10 cellular contexts compared by ENCODE assay signal in genomic region chr2:112692914-112693313, GRCh38. TPM values are rescaled to one million over a fixed set of nuclear protein-coding genes. Genes with fewer than 3 reads are reported as not detected.
DNase-seq lines count a peak whose midpoint lies in the region; ATAC-seq and TF ChIP-seq lines count a peak whose summit lies in the region.
"Had no signal": no experiment of that assay in that cellular context is flagged by ENCODE, and none has a peak within 500 bp of the region (broad histone marks: within the 10 kb centered on the region; RNA-seq: fewer than 3 reads in every experiment).

No MANE protein-coding gene starts in this region.

- DNase-seq in HFFc6 (no peak), esophagus squamous epithelium (lab: John Stamatoyannopoulos, UW) (no peak), NCI-H1694 treated with DMSO at 0.1 percent for 48 hours (lab: John Stamatoyannopoulos, UW) (no peak), NCI-H774 (lab: John Stamatoyannopoulos, UW) (no peak)
- DNase-seq in activated CD4-positive, alpha-beta T cell treated with anti-CD3 and anti-CD28 coated beads, Interleukin-2, amount 10 ng/mL, durations not matched to agents 24 days and 14 days, result no peak
- DNase-seq in stimulated activated CD8-positive, alpha-beta memory T cell treated with anti-CD3 and anti-CD28 coated beads, Interleukin-12 subunit alpha, Interleukin-12 subunit beta, amount 100 ng/mL, for 24 hours (ENCODE audit: extremely low read depth), result peak; percentile 9
- DNase-seq in activated CD4-positive, CD25-positive, alpha-beta regulatory T cell treated with anti-CD3 and anti-CD28 coated beads, Interleukin-2, amount 50 U/mL, for 72 hours, result no peak

- peak overlapping the region; percentile 98 for H3K27ac Mint-ChIP-seq in HFFc6
- H3K27ac Mint-ChIP-seq in activated CD4-positive, alpha-beta T cell treated with anti-CD3 and anti-CD28 coated beads, Interleukin-2, amount 10 ng/mL, durations not matched to agents 24 days and 14 days, result peak overlapping the region; percentile 80

- no peaks in the 10 kb centered on the region; the same call in 1 of the 2 replicates for H3K27me3 Mint-ChIP-seq in HFFc6 (ENCODE audit: insufficient read depth)
- no peaks in the 10 kb centered on the region for H3K27me3 Mint-ChIP-seq in activated CD4-positive, alpha-beta T cell treated with anti-CD3 and anti-CD28 coated beads, Interleukin-2, amount 10 ng/mL, durations not matched to agents 24 days and 14 days

- no peaks in the 10 kb centered on the region for H3K9me3 Mint-ChIP-seq in HFFc6
- H3K9me3 Mint-ChIP-seq in activated CD4-positive, alpha-beta T cell treated with anti-CD3 and anti-CD28 coated beads, Interleukin-2, amount 10 ng/mL, durations not matched to agents 24 days and 14 days, result no peaks in the 10 kb centered on the region

- no peak for TF ChIP-seq POLR2A in esophagus squamous epithelium (IDR thresholded peaks at IDR 0.05)

- whole genome bisulfite sequencing in esophagus squamous epithelium, 2 donors, result 33 to 60% methylated on average over 1 of the region's 1 CpG

- peak overlapping the region; percentile 30 to 72 (median 62) for H3K27ac ChIP-seq in esophagus squamous epithelium

- TF ChIP-seq CTCF in HFFc6 (IDR thresholded peaks at IDR 0.05), result no peak
- TF ChIP-seq CTCF in esophagus squamous epithelium (IDR thresholded peaks at IDR 0.05), result no peak

- H3K4me3 Mint-ChIP-seq in HFFc6, result peak overlapping the region; percentile 60
- peak overlapping the region; percentile 50 for H3K4me3 Mint-ChIP-seq in activated CD4-positive, alpha-beta T cell treated with anti-CD3 and anti-CD28 coated beads, Interleukin-2, amount 10 ng/mL, durations not matched to agents 24 days and 14 days

- intact Hi-C loops in activated CD4-positive, alpha-beta T cell treated with anti-CD3 and anti-CD28 coated beads, Interleukin-2, amount 10 ng/mL, durations not matched to agents 24 days and 14 days (cut with micrococcal nuclease), result loop anchor here (1.0 to 2.0 kb wide), 7 partner anchors 13 to 108 kb away; partner anchors contain the start of gene CHCHD5
- intact Hi-C loops in esophagus squamous epithelium (cut with DNase I), result no loop called here

- no peaks in the 10 kb centered on the region for H3K27me3 ChIP-seq in esophagus squamous epithelium

- no peak overlapping the region for H3K4me3 ChIP-seq in esophagus squamous epithelium

- H3K4me1 ChIP-seq in esophagus squamous epithelium, result peaks cover 4 to 31% (median 17%) of the 10 kb centered on the region in 3 donors

- no peaks in the 10 kb centered on the region for H3K36me3 Mint-ChIP-seq in HFFc6 (ENCODE audit: low read depth)
- no peaks in the 10 kb centered on the region for H3K36me3 Mint-ChIP-seq in activated CD4-positive, alpha-beta T cell treated with anti-CD3 and anti-CD28 coated beads, Interleukin-2, amount 10 ng/mL, durations not matched to agents 24 days and 14 days (ENCODE audit: low read depth)

- ATAC-seq in HG02678 (IDR thresholded peaks at IDR 0.05; ENCODE audit: unreplicated experiment), result no peak

- peaks cover 44% of the 10 kb centered on the region for H3K4me1 Mint-ChIP-seq in HFFc6 (ENCODE audit: low read depth)
- H3K4me1 Mint-ChIP-seq in activated CD4-positive, alpha-beta T cell treated with anti-CD3 and anti-CD28 coated beads, Interleukin-2, amount 10 ng/mL, durations not matched to agents 24 days and 14 days, result peaks cover 33% of the 10 kb centered on the region

- H3K36me3 ChIP-seq in esophagus squamous epithelium, result no peaks in the 10 kb centered on the region

- no peaks in the 10 kb centered on the region for H3K9me3 ChIP-seq in esophagus squamous epithelium

RNA-seq across cellular contexts. Expression of gene NT5DC4, which starts 27.9 kb away (rescaled TPM):
- total RNA-seq in HFFc6 (2021; fragmentation: NEBNext Ultra II Directional; extraction: Animal tissue kit (Norgen Biotek cat#: 25700)), result not detected
- 0.24 TPM in 1 of 2 replicates, not detected in the other for total RNA-seq in activated CD4-positive, alpha-beta T cell treated with anti-CD3 and anti-CD28 coated beads, Interleukin-2, amount 10 ng/mL, durations not matched to agents 24 days and 14 days
- not detected for total RNA-seq in esophagus squamous epithelium
- total RNA-seq: cerebellum, left cardiac atrium had no signal

RNA-seq across cellular contexts. Expression of gene SLC20A1, which starts 47.2 kb away (rescaled TPM):
- 100 to 1,000 TPM; 147 to 225 (median 195) TPM for total RNA-seq in HFFc6 (2021; fragmentation: NEBNext Ultra II Directional; extraction: Animal tissue kit (Norgen Biotek cat#: 25700))
- total RNA-seq in activated CD4-positive, alpha-beta T cell treated with anti-CD3 and anti-CD28 coated beads, Interleukin-2, amount 10 ng/mL, durations not matched to agents 24 days and 14 days, result 180 and 182 TPM in 2 replicates
- 10 to 100 TPM in 3 of 4 donors, 1 to 10 TPM in 1; 9.4 to 26.9 (median 21.5) TPM for total RNA-seq in esophagus squamous epithelium
